17 cellular contexts compared by ENCODE assay signal in the genomic region with DNA sequence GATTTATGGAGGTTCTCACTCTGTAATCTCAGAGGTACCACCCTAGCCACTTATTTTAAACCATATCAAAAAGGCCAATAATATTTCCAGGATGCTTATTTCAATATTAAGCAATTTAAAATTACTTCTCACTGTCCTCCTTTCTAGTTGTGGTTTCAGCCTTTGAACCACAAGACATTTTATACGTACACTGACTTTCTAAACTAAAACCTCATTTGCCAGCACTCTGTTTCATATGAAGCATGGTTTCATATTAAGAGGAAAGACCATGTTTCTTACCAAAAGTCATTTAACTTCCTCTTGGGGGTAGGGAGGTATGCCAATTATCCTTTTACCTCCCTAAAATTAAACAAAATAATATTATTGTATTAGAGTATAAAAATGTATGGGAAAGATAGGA.
"Had no signal": no experiment of that assay in that cellular context is flagged by ENCODE, and none has a peak within 500 bp of the region (broad histone marks: within the 10 kb centered on the region; RNA-seq: fewer than 3 reads in every experiment).

No MANE protein-coding gene starts in this region.

- ATAC-seq: esophagus mucosa; heart left ventricle; left colon; left ventricle myocardium superior; psoas muscle; right lobe of liver; stimulated activated naive B cell treated with anti-CD40 and anti-IgM and Interleukin-4, amounts not matched to agents 10 μg/mL and 1 μg/mL and 100 μg/mL, for 72 hours had no signal

- H3K27ac ChIP-seq: heart left ventricle, psoas muscle, right lobe of liver had no signal

- H3K4me3 ChIP-seq: heart left ventricle, lung, psoas muscle, right lobe of liver had no signal

- H3K4me1 ChIP-seq: heart left ventricle, psoas muscle, right lobe of liver had no signal

- H3K36me3 ChIP-seq: heart left ventricle, right lobe of liver had no signal

- H3K27me3 ChIP-seq: heart left ventricle, right lobe of liver had no signal

- DNase-seq: effector memory CD4-positive, alpha-beta T cell; heart left ventricle; hippocampal formation; left colon; left ventricle myocardium superior; mesenchymal stem cell; midbrain; psoas muscle; retina; right lobe of liver; stimulated activated CD4-positive, alpha-beta T cell treated with anti-CD3 and anti-CD28 coated beads, Interleukin-15, amount 100 ng/mL, for 24 hours; stimulated activated CD4-positive, alpha-beta T cell treated with anti-CD3 and anti-CD28 coated beads, Interleukin-1b, Interleukin-23, amount 100 ng/mL, for 48 hours; stimulated activated CD4-positive, alpha-beta T cell treated with anti-CD3 and anti-CD28 coated beads, Interleukin-4, amount 100 ng/mL, for 24 hours; stimulated activated naive B cell treated with anti-CD40 and anti-IgM and Interleukin-4, amounts not matched to agents 10 μg/mL and 1 μg/mL and 100 μg/mL, for 72 hours; trophoblast cell had no signal

- H3K9me3 ChIP-seq: psoas muscle, right lobe of liver had no signal
